In the genomic region with DNA sequence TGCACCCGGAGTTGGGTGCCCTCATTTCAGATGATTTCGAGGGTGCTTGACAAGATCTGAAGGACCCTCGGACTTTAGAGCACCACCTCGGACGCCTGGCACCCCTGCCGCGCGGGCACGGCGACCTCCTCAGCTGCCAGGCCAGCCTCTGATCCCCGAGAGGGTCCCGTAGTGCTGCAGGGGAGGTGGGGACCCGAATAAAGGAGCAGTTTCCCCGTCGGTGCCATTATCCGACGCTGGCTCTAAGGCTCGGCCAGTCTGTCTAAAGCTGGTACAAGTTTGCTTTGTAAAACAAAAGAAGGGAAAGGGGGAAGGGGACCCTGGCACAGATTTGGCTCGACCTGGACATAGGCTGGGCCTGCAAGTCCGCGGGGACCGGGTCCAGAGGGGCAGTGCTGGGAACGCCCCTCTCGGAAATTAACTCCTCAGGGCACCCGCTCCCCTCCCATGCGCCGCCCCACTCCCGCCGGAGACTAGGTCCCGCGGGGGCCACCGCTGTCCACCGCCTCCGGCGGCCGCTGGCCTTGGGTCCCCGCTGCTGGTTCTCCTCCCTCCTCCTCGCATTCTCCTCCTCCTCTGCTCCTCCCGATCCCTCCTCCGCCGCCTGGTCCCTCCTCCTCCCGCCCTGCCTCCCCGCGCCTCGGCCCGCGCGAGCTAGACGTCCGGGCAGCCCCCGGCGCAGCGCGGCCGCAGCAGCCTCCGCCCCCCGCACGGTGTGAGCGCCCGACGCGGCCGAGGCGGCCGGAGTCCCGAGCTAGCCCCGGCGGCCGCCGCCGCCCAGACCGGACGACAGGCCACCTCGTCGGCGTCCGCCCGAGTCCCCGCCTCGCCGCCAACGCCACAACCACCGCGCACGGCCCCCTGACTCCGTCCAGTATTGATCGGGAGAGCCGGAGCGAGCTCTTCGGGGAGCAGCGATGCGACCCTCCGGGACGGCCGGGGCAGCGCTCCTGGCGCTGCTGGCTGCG, we compare ENCODE assay signal across 8 cellular contexts. TPM values are rescaled to one million over a fixed set of nuclear protein-coding genes. Genes with fewer than 3 reads are reported as not detected.
A peak's percentile ranks its signal among the peaks of the same experiment; 100 is the strongest.
DNase-seq lines count a peak whose midpoint lies in the region; ATAC-seq, FAIRE-seq and TF ChIP-seq lines count a peak whose summit lies in the region.

Gene EGFR, plus strand, starts transcription at position 657 of the 968 bp plus-strand sequence. Its CDS starts 261 bp downstream, at position 918.

- peaks cover 0 to 47% (median 11%) of the 10 kb centered on the region in 3 donors for H3K4me1 ChIP-seq in gastroesophageal sphincter

- no peaks in the 10 kb centered on the region for H3K9me2 ChIP-seq in neural cell (ENCODE audit: insufficient read depth, low read length)

- H4K20me1 ChIP-seq in neural cell (ENCODE audit: insufficient read depth): no peaks in the 10 kb centered on the region

- no peak within 1 kb of the TSS for H3K4me2 ChIP-seq in neural cell (ENCODE audit: low read length)

- TF ChIP-seq EP300 in gastroesophageal sphincter (IDR thresholded peaks at IDR 0.05) (no peak), neural cell (conservative IDR thresholded peaks at IDR 0.05; ENCODE audit: poor library complexity, severe bottlenecking) (no peak)

- no peak for FAIRE-seq in H54 (lab: Jason Lieb, UNC)

- H2AFZ ChIP-seq in neural cell (ENCODE audit: low read depth, low read length): no peak within 1 kb of the TSS

- DNase-seq in AG08395 (ENCODE audit: low spot score) (peak; percentile 91), H54 (ENCODE audit: insufficient read length, low spot score) (peak; percentile 100), inferior parietal cortex (ENCODE audit: extremely low spot score) (no peak)

- H3K4me3 ChIP-seq in gastroesophageal sphincter (peak within 1 kb of the TSS; percentile 75), neural cell (ENCODE audit: low read length) (peak within 1 kb of the TSS; percentile 69)

- no CpG with 5 or more reads among the region's 98 CpGs for WGBS in gastroesophageal sphincter (ENCODE audit: low coverage in 1 of 2), 2 donors

- peak within 1 kb of the TSS; percentile 50 for H3K9ac ChIP-seq in neural cell (ENCODE audit: low read length)

- H3K36me3 ChIP-seq in gastroesophageal sphincter (no peaks in the 10 kb centered on the region), neural cell (ENCODE audit: insufficient read depth, low read length) (no peaks in the 10 kb centered on the region)

- TF ChIP-seq POLR2A in H54 (IDR thresholded peaks at IDR 0.05; ENCODE audit: low read depth, low read length) (peak; percentile 96), gastroesophageal sphincter (IDR thresholded peaks at IDR 0.05) (peak; percentile 91 to 98)

- H3F3A ChIP-seq in neural cell (ENCODE audit: insufficient read depth, low read length, poor library complexity, severe bottlenecking): no peaks in the 10 kb centered on the region

- peaks cover 8% of the 10 kb centered on the region for H3K27me3 ChIP-seq in gastroesophageal sphincter
- peaks cover 45% of the 10 kb centered on the region for H3K27me3 ChIP-seq in neural cell (ENCODE audit: insufficient read depth, low read depth, low read length)

- ATAC-seq in gastroesophageal sphincter (peak; percentile 86), HG02678 (IDR thresholded peaks at IDR 0.05; ENCODE audit: unreplicated experiment) (no peak), GM21447 (IDR thresholded peaks at IDR 0.05; ENCODE audit: unreplicated experiment) (no peak)

- TF ChIP-seq CTCF in VCaP (conservative IDR thresholded peaks at IDR 0.05): no peak
- no peak for TF ChIP-seq CTCF in gastroesophageal sphincter (IDR thresholded peaks at IDR 0.05)
- TF ChIP-seq CTCF in neural cell (IDR thresholded peaks at IDR 0.05; ENCODE audit: poor library complexity, severe bottlenecking): no peak

- no peaks in the 10 kb centered on the region for H3K79me2 ChIP-seq in neural cell (replicated peaks; ENCODE audit: insufficient read depth, low read length)

- peak within 1 kb of the TSS; percentile 86 for H3K27ac ChIP-seq in VCaP
- H3K27ac ChIP-seq in gastroesophageal sphincter: peak within 1 kb of the TSS; percentile 94 to 97 (median 96)
- H3K27ac ChIP-seq in neural cell (ENCODE audit: low read length): no peak within 1 kb of the TSS

- peak; percentile 29 for TF ChIP-seq RAD21 in neural cell (conservative IDR thresholded peaks at IDR 0.05)

- H3K9me3 ChIP-seq in gastroesophageal sphincter (no peaks in the 10 kb centered on the region), neural cell (ENCODE audit: low read length) (no peaks in the 10 kb centered on the region)

TF ChIP-seq in neural cell, 6 proteins besides CTCF, POLR2A, EP300 and RAD21:
- TF ChIP-seq SMC3 (conservative IDR thresholded peaks at IDR 0.05; ENCODE audit: poor library complexity) (no peak), REST (IDR thresholded peaks at IDR 0.05; ENCODE audit: borderline replicate concordance) (no peak), POLR2AphosphoS5 (IDR thresholded peaks at IDR 0.05) (no peak)

RNA-seq across cellular contexts. Expression of gene EGFR, which starts in this region (rescaled TPM):
- total RNA-seq in gastroesophageal sphincter: 100 to 1,000 TPM in 3 of 4 donors, 10 to 100 TPM in 1; 85.7 to 126 (median 111) TPM
- polyA plus RNA-seq in neural cell: 0.02 and 0.22 TPM in 2 replicates
- polyA minus RNA-seq in neural cell: 0.23 and 0.49 TPM in 2 replicates
